Comparison of ENCODE assay signal across 28 cellular contexts in the genomic region with DNA sequence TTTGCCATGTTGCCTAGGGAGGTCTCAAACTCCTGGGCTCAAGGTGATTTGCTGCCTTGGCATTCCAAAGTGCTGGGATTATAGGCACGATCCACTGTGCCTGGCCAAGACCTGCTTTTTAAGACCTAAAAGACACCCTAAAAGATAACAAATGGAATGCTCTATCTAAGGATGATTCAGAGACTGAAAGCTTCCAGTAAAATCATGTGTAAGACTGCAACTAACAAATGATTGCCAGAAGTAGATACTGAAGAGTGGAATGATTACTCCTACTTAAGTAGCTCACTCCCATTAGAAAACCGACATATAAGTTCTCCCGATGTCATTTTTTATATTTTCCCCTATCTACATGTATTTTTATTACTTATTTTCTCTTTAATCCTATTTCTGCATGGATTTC.
"Had no signal": no experiment of that assay in that cellular context is flagged by ENCODE, and none has a peak within 500 bp of the region (broad histone marks: within the 10 kb centered on the region; RNA-seq: fewer than 3 reads in every experiment).

No MANE protein-coding gene starts in this region.

- DNase-seq: cortex of kidney; effector memory CD8-positive, alpha-beta T cell; erythroblast; esophagus squamous epithelium; foreskin melanocyte; glutamatergic neuron; hypothalamus; mesenchymal stem cell; mucosa of descending colon; naive B cell; nucleus accumbens; pancreas; stimulated activated CD4-positive, alpha-beta T cell treated with anti-CD3 and anti-CD28 coated beads, Interleukin-2, amount 100 ng/mL, for 24 hours; stimulated activated CD4-positive, alpha-beta T cell treated with anti-CD3 and anti-CD28 coated beads, Interleukin-4, amount 100 ng/mL, for 24 hours; stimulated activated naive CD8-positive, alpha-beta T cell treated with anti-CD3 and anti-CD28 coated beads, Interleukin-15, Interleukin-2, amounts not matched to agents 100 U/mL and 50 U/mL, for 24 hours; substantia nigra; testis; tibial artery had no signal

- H3K9me3 Mint-ChIP-seq: effector memory CD8-positive, alpha-beta T cell; mesothelial cell of epicardium; naive B cell; natural killer cell treated with Interleukin-12 subunit alpha and Interleukin-12 subunit beta and Interleukin-15 and Interleukin-18, amount 100 ng/mL, for 72 hours; neural progenitor cell; stimulated activated effector memory CD8-positive, alpha-beta T cell treated with anti-CD3 and anti-CD28 coated beads, Interleukin-12 subunit alpha, Interleukin-12 subunit beta, amount 100 ng/mL, for 72 hours; type B pancreatic cell had no signal

- H3K4me3 Mint-ChIP-seq: effector memory CD8-positive, alpha-beta T cell; mesothelial cell of epicardium; naive B cell; natural killer cell treated with Interleukin-12 subunit alpha and Interleukin-12 subunit beta and Interleukin-15 and Interleukin-18, amount 100 ng/mL, for 72 hours; neural progenitor cell; stimulated activated effector memory CD8-positive, alpha-beta T cell treated with anti-CD3 and anti-CD28 coated beads, Interleukin-12 subunit alpha, Interleukin-12 subunit beta, amount 100 ng/mL, for 72 hours; type B pancreatic cell had no signal

- H3K27me3 Mint-ChIP-seq: type B pancreatic cell had no signal

- ATAC-seq: effector memory CD8-positive, alpha-beta T cell; left lobe of liver; mucosa of descending colon; natural killer cell treated with Interleukin-12 subunit alpha and Interleukin-12 subunit beta and Interleukin-15 and Interleukin-18, amount 100 ng/mL, for 72 hours; pancreas; sciatic nerve; stimulated activated effector memory CD8-positive, alpha-beta T cell treated with anti-CD3 and anti-CD28 coated beads, Interleukin-12 subunit alpha, Interleukin-12 subunit beta, amount 100 ng/mL, for 72 hours; stimulated activated naive CD8-positive, alpha-beta T cell treated with anti-CD3 and anti-CD28 coated beads, Interleukin-15, Interleukin-2, amounts not matched to agents 100 U/mL and 50 U/mL, for 24 hours had no signal

- H3K27ac Mint-ChIP-seq: effector memory CD8-positive, alpha-beta T cell; mesothelial cell of epicardium; naive B cell; natural killer cell treated with Interleukin-12 subunit alpha and Interleukin-12 subunit beta and Interleukin-15 and Interleukin-18, amount 100 ng/mL, for 72 hours; neural progenitor cell; progenitor cell of endocrine pancreas; stimulated activated effector memory CD8-positive, alpha-beta T cell treated with anti-CD3 and anti-CD28 coated beads, Interleukin-12 subunit alpha, Interleukin-12 subunit beta, amount 100 ng/mL, for 72 hours; type B pancreatic cell had no signal

- H3K4me1 ChIP-seq: esophagus squamous epithelium, neural progenitor cell, testis, tibial artery had no signal

- H3K4me3 ChIP-seq: esophagus squamous epithelium, mucosa of descending colon, neural progenitor cell, pancreas, testis, tibial artery had no signal

- FAIRE-seq: endometrium, keratinocyte, pancreas had no signal

- H3K36me3 ChIP-seq: esophagus squamous epithelium, neural progenitor cell, pancreas, tibial artery had no signal

- H2AFZ ChIP-seq: neural progenitor cell had no signal

- H3K9me3 ChIP-seq: esophagus squamous epithelium, mucosa of descending colon, pancreas, testis, tibial artery had no signal

- H3K9ac ChIP-seq: neural progenitor cell had no signal

- H3K36me3 Mint-ChIP-seq: mesothelial cell of epicardium; naive B cell; natural killer cell treated with Interleukin-12 subunit alpha and Interleukin-12 subunit beta and Interleukin-15 and Interleukin-18, amount 100 ng/mL, for 72 hours; neural progenitor cell; stimulated activated effector memory CD8-positive, alpha-beta T cell treated with anti-CD3 and anti-CD28 coated beads, Interleukin-12 subunit alpha, Interleukin-12 subunit beta, amount 100 ng/mL, for 72 hours; type B pancreatic cell had no signal

- H3K27ac ChIP-seq: esophagus squamous epithelium, neural progenitor cell, pancreas, testis, tibial artery had no signal

- H3K27me3 ChIP-seq: esophagus squamous epithelium, neural progenitor cell, pancreas, testis, tibial artery had no signal

- H3K4me1 Mint-ChIP-seq: naive B cell; stimulated activated effector memory CD8-positive, alpha-beta T cell treated with anti-CD3 and anti-CD28 coated beads, Interleukin-12 subunit alpha, Interleukin-12 subunit beta, amount 100 ng/mL, for 72 hours had no signal

- H3K4me2 ChIP-seq: neural progenitor cell had no signal
